10 cellular contexts compared by ENCODE assay signal in the genomic region with DNA sequence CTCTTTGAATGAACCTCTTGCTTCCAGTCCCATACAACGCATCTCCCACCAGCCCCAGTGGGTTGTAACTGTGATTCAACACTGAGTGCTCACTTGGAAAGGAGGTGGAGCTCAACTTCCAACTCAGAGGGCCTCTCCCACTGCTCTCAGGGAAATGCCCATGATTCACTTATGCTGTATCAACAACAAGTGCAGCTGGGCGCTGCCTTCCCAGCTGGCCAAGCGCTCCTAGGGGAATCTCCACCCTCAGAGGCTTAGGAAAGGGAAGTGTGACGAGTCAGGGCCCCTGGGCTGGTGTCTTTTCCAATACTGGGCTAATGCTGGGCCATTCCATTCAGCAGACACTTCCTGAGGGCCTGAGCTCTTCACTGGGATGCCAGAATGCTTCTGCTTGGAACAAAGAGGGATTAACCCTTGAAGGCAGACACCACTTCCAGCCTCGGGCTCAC. TPM values are rescaled to one million over a fixed set of nuclear protein-coding genes. Genes with fewer than 3 reads are reported as not detected.
DNase-seq lines count a peak whose midpoint lies in the region; TF ChIP-seq lines count a peak whose summit lies in the region.
"Had no signal": no experiment of that assay in that cellular context is flagged by ENCODE, and none has a peak within 500 bp of the region (broad histone marks: within the 10 kb centered on the region; RNA-seq: fewer than 3 reads in every experiment).

No MANE protein-coding gene starts in this region.

- 47 to 71% methylated on average over 1 to 5 of the region's 5 CpGs for whole genome bisulfite sequencing in transverse colon (ENCODE audit: low coverage in 1 of 2), 2 donors

- H3K4me3 ChIP-seq in transverse colon, result no peak overlapping the region

- H3K27ac ChIP-seq in transverse colon, result no peak overlapping the region

- no peaks in the 10 kb centered on the region for H3K4me1 Mint-ChIP-seq in endothelial cell (ENCODE audit: unreplicated experiment)

- peaks cover 5% of the 10 kb centered on the region for H3K27me3 Mint-ChIP-seq in endothelial cell (ENCODE audit: unreplicated experiment)
- H3K27me3 Mint-ChIP-seq: brain had no signal

- no peaks in the 10 kb centered on the region for H3K36me3 ChIP-seq in transverse colon

- H3K4me3 Mint-ChIP-seq in endothelial cell (ENCODE audit: unreplicated experiment), result no peak overlapping the region
- H3K4me3 Mint-ChIP-seq: brain; CD4-positive, CD25-positive, alpha-beta regulatory T cell had no signal

- H3K27me3 ChIP-seq in transverse colon, result no peaks in the 10 kb centered on the region

- TF ChIP-seq CTCF in transverse colon (IDR thresholded peaks at IDR 0.05) (no peak), endothelial cell (IDR thresholded peaks at IDR 0.05; ENCODE audit: unreplicated experiment) (no peak)

- peaks cover 0 to 10% (median 2%) of the 10 kb centered on the region in 4 donors for H3K4me1 ChIP-seq in transverse colon

- no peaks in the 10 kb centered on the region for H3K36me3 Mint-ChIP-seq in endothelial cell (ENCODE audit: low read depth, unreplicated experiment)
- H3K36me3 Mint-ChIP-seq: brain; CD4-positive, CD25-positive, alpha-beta regulatory T cell had no signal

- in situ Hi-C loops in transverse colon (cut with MboI; ENCODE audit: low pct_ligation_motif_present in 1 of 4, low pct_unique_long_range_greater_than_20kb in 1 of 4, low sequenced_read_pairs in 3 of 4), result no loop called here

- intact Hi-C loops in transverse colon (cut with DNase I; ENCODE audit: low total_unique reads), result no loop called here

- H3K9me3 ChIP-seq in transverse colon, result no peaks in the 10 kb centered on the region

- peak; percentile 66 for DNase-seq in NCI-H82 (lab: John Stamatoyannopoulos, UW)
- no peak for DNase-seq in NCI-H82 treated with DMSO at 0.1 percent for 48 hours (lab: John Stamatoyannopoulos, UW; ENCODE audit: unreplicated experiment)
- DNase-seq in SHP77 (lab: John Stamatoyannopoulos, UW), result peak; percentile 81 to 82
- DNase-seq in fibroblast of the conjunctiva (ENCODE audit: low read depth), result peak; percentile 58
- peak; percentile 22 to 61 for DNase-seq in stimulated activated CD4-positive, alpha-beta T cell treated with anti-CD3 and anti-CD28 coated beads, Interleukin-4, amount 100 ng/mL, for 48 hours (ENCODE audit: low read depth in 2 of 2)
- DNase-seq in globus pallidus (ENCODE audit: low spot score), result no peak
- no peak for DNase-seq in transverse colon
- DNase-seq in endothelial cell (ENCODE audit: low spot score), result no peak
- DNase-seq: CD4-positive, CD25-positive, alpha-beta regulatory T cell had no signal

- no peaks in the 10 kb centered on the region for H3K9me3 Mint-ChIP-seq in endothelial cell (ENCODE audit: unreplicated experiment)
- H3K9me3 Mint-ChIP-seq: brain; CD4-positive, CD25-positive, alpha-beta regulatory T cell had no signal

- TF ChIP-seq EP300 in transverse colon (IDR thresholded peaks at IDR 0.05; ENCODE audit: low read depth), result no peak

- H3K27ac Mint-ChIP-seq in endothelial cell (ENCODE audit: unreplicated experiment), result no peak overlapping the region

- no peak for TF ChIP-seq POLR2A in transverse colon (IDR thresholded peaks at IDR 0.05)

RNA-seq across cellular contexts. Expression of gene OCSTAMP, which starts 8.1 kb away (rescaled TPM):
- total RNA-seq in transverse colon (not detected), endothelial cell (ENCODE audit: unreplicated experiment) (not detected)
- total RNA-seq: CD4-positive, CD25-positive, alpha-beta regulatory T cell had no signal

RNA-seq across cellular contexts. Expression of gene ZNF334, which starts 45.2 kb away (rescaled TPM):
- 1 to 10 TPM; 1.9 to 7.1 (median 4.7) TPM for total RNA-seq in transverse colon
- total RNA-seq in endothelial cell (ENCODE audit: unreplicated experiment), result 19.5 TPM

Comparison
In these comparisons a context has a peak if more than half of its experiments do, and no peak if none do; other contexts are left out.
1. DNase-seq: peak in NCI-H82 (single experiment), SHP77 (2 of 2), fibroblast of the conjunctiva (single experiment) and stimulated activated CD4-positive, alpha-beta T cell treated with anti-CD3 and anti-CD28 coated beads, Interleukin-4, amount 100 ng/mL, for 48 hours (2 of 2); none in NCI-H82 treated with DMSO at 0.1 percent for 48 hours (single experiment), globus pallidus (single experiment), transverse colon (single experiment) and endothelial cell (single experiment).